Comparison of ENCODE assay signal across 14 cellular contexts in the genomic region with DNA sequence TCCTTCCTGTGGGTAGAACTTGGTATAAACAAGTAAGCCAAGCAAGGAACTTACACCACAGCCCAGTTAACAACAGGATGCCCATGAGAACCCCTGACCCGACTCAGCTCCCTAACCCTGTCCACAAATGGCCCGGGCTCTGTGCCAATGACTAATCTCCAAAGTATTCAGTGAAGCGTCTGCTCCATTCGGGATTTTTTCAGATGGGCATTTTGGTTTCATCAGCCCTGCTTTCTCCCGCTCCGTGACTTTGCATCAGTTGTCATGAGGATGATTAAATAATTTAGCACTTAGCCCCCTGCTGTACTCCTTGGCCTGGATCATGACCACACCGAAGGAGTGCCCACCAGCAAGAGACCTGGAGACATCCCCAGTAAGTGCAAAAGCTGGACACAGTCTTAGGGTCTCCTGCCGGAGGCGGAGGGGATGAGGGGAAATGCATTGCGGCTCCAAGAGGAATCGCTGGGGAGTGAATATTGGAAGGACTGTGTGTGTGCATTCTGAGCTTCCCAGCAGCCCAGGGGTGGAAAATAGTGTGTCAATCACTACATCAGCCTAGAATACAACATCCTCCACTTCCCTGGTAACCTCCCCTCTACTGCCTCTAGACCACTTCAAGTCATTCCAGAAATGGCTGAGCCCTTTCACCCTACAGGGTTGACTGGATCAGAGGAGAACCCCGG. TPM values are rescaled to one million over a fixed set of nuclear protein-coding genes. Genes with fewer than 3 reads are reported as not detected.
DNase-seq lines count a peak whose midpoint lies in the region; ATAC-seq and TF ChIP-seq lines count a peak whose summit lies in the region.
"Had no signal": no experiment of that assay in that cellular context is flagged by ENCODE, and none has a peak within 500 bp of the region (broad histone marks: within the 10 kb centered on the region; RNA-seq: fewer than 3 reads in every experiment).

No MANE protein-coding gene starts in this region.

- TF ChIP-seq CTCF in dorsolateral prefrontal cortex (IDR thresholded peaks at IDR 0.05 in 54 of 56, conservative IDR thresholded peaks at IDR 0.05 in 2 of 56; ENCODE audit: low read depth in 1 of 56, partially characterized antibody in 56 of 56): no peak

- intact Hi-C loops in dorsolateral prefrontal cortex (cut with DNase I): loop anchor here (5.0 to 10.0 kb wide), 4 partner anchors 281 to 1029 kb away; no protein-coding TSS in a partner anchor

- H3K27ac ChIP-seq in dorsolateral prefrontal cortex: no peak overlapping the region

- H3K4me3 ChIP-seq in dorsolateral prefrontal cortex: no peak overlapping the region

- peaks cover 0 to 13% (median 0%) of the 10 kb centered on the region in 45 donors for H3K27me3 ChIP-seq in dorsolateral prefrontal cortex

- DNase-seq in DMS53 (lab: John Stamatoyannopoulos, UW) (peak; percentile 54), DMS53 treated with DMSO at 0.1 percent for 48 hours (lab: John Stamatoyannopoulos, UW; ENCODE audit: unreplicated experiment) (no peak), SW480 (ENCODE audit: low spot score) (peak; percentile 67), fibroblast of the conjunctiva (ENCODE audit: low read depth) (peak; percentile 80), stromal cell of bone marrow (ENCODE audit: low read depth) (peak; percentile 75), dorsolateral prefrontal cortex (no peak)
- DNase-seq: activated CD8-positive, alpha-beta memory T cell treated with anti-CD3 and anti-CD28 coated beads, Interleukin-2, amount 10 ng/mL, durations not matched to agents 7 days and 5 days; caudate nucleus; immature natural killer cell; NCI-H187; retina; Right ventricle myocardium superior had no signal

- no peak for ATAC-seq in HG02759 (IDR thresholded peaks at IDR 0.05; ENCODE audit: unreplicated experiment)
- ATAC-seq in HG03097 (IDR thresholded peaks at IDR 0.05; ENCODE audit: low FRiP score, unreplicated experiment): no peak
- ATAC-seq: activated CD8-positive, alpha-beta memory T cell treated with anti-CD3 and anti-CD28 coated beads, Interleukin-2, amount 10 ng/mL, durations not matched to agents 7 days and 5 days had no signal

RNA-seq across cellular contexts. Expression of gene DNAH5, which starts 41.4 kb away (rescaled TPM):
- total RNA-seq in dorsolateral prefrontal cortex: 1 to 10 TPM; 1.0 to 4.6 (median 2.4) TPM
- total RNA-seq: activated CD8-positive, alpha-beta memory T cell treated with anti-CD3 and anti-CD28 coated beads, Interleukin-2, amount 10 ng/mL, durations not matched to agents 7 days and 5 days had no signal

Comparison
In these comparisons a context has a peak if more than half of its experiments do, and no peak if none do; other contexts are left out.
1. DNase-seq: peak in DMS53 (single experiment), SW480 (single experiment), fibroblast of the conjunctiva (single experiment) and stromal cell of bone marrow (single experiment); none in DMS53 treated with DMSO at 0.1 percent for 48 hours (single experiment) and dorsolateral prefrontal cortex (0 of 10).